In the genomic region with DNA sequence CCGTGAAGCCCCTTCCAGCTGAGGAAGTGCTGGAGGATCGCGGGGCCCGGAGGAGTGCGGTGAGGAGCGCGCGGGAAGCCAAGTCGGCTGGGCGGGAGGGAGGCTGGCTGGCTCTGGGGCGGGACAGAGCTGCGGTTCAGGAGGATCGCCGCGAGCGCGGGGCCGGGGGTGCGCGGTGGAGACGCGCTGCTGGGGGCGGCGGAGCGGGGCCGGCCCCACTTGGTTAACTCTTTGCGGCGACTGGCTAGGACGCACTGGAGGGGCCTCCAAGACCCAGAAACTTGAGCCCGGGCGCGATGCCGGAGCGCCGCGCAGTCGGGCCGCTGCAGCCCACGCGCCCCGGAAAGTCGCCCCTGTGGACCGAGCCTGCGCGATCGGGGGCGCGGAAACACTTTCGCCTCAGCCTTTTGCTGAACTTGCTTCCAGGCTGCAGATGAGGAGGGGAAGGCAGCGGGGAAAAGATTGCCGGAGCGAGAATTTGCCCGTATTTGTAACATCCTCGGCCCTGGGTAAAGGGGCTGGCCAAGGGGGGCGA, we compare ENCODE assay signal across 8 cellular contexts. TPM values are rescaled to one million over a fixed set of nuclear protein-coding genes. Genes with fewer than 3 reads are reported as not detected.
DNase-seq lines count a peak whose midpoint lies in the region; ATAC-seq and TF ChIP-seq lines count a peak whose summit lies in the region.

No MANE protein-coding gene starts in this region.

- no TSS peak for BruUV-seq in PC-9 (replicated peaks; lab: Mats Ljungman, UMichigan)

- intact Hi-C loops in PC-9 (cut with micrococcal nuclease; ENCODE audit: unreplicated experiment): loop anchor here (1.0 to 10.0 kb wide), 5 partner anchors 89 to 594 kb away; a partner anchor contains a TSS
- intact Hi-C loops in colonic mucosa (cut with DNase I): no loop called here
- intact Hi-C loops in left lung (cut with DNase I): no loop called here

- peak overlapping the region; percentile 81 for H3K27ac ChIP-seq in PC-9
- peak overlapping the region; percentile 77 for H3K27ac ChIP-seq in colonic mucosa
- peak overlapping the region; percentile 86 to 97 for H3K27ac ChIP-seq in left lung

- peaks cover 23% of the 10 kb centered on the region for H3F3A ChIP-seq in PC-9 (ENCODE audit: insufficient read depth, low read depth)

- H3K4me3 ChIP-seq in H7 (ENCODE audit: insufficient read depth, low read depth, low read length) (peak overlapping the region; percentile 76), PC-9 (peak overlapping the region; percentile 83), colonic mucosa (peak overlapping the region; percentile 75), left lung (peak overlapping the region; percentile 71 to 89)

- CTCF ChIA-PET in PC-9 (lab: Charles Lee): no interaction called here

- peak; percentile 56 for DNase-seq in DMS53 (lab: John Stamatoyannopoulos, UW)
- DNase-seq in DMS53 treated with DMSO at 0.1 percent for 48 hours (lab: John Stamatoyannopoulos, UW; ENCODE audit: unreplicated experiment): no peak
- peak; percentile 83 for DNase-seq in H7
- peak in 1 of 2 experiments; percentile 31 for DNase-seq in PC-9
- peak; percentile 23 for DNase-seq in colonic mucosa
- peak; percentile 40 to 86 for DNase-seq in left lung
- peak; percentile 40 for DNase-seq in stimulated activated naive CD8-positive, alpha-beta T cell treated with anti-CD3 and anti-CD28 coated beads, Interleukin-15, Interleukin-2, amounts not matched to agents 100 U/mL and 50 U/mL, for 24 hours
- no peak for DNase-seq in NCI-H1436 treated with DMSO at 0.1 percent for 48 hours (lab: John Stamatoyannopoulos, UW)

- H3K9me2 ChIP-seq in PC-9 (ENCODE audit: insufficient read depth): no peaks in the 10 kb centered on the region

- peaks cover 21% of the 10 kb centered on the region for H3K4me1 ChIP-seq in PC-9 (replicated peaks; ENCODE audit: insufficient read depth)
- no peaks in the 10 kb centered on the region for H3K4me1 ChIP-seq in colonic mucosa
- peaks cover 2 to 22% of the 10 kb centered on the region in 2 donors for H3K4me1 ChIP-seq in left lung

- H3K9me3 ChIP-seq in PC-9 (ENCODE audit: insufficient read depth, low read depth) (no peaks in the 10 kb centered on the region), colonic mucosa (no peaks in the 10 kb centered on the region), left lung (no peaks in the 10 kb centered on the region)

- peak overlapping the region; percentile 92 for H2AFZ ChIP-seq in PC-9

- TF ChIP-seq CTCF in PC-9 (conservative IDR thresholded peaks at IDR 0.05): no peak
- TF ChIP-seq CTCF in colonic mucosa (IDR thresholded peaks at IDR 0.05): no peak
- no peak for TF ChIP-seq CTCF in left lung (IDR thresholded peaks at IDR 0.05)

- peak; percentile 45 for ATAC-seq in left lung
- peak; percentile 50 for ATAC-seq in stimulated activated naive CD8-positive, alpha-beta T cell treated with anti-CD3 and anti-CD28 coated beads, Interleukin-15, Interleukin-2, amounts not matched to agents 100 U/mL and 50 U/mL, for 24 hours

- peak overlapping the region; percentile 54 to 57 for H3K9ac ChIP-seq in colonic mucosa (ENCODE audit: low read depth in 2 of 2, low read length in 2 of 2)

- POLR2A ChIA-PET in PC-9 (lab: Charles Lee; ENCODE audit: unreplicated experiment): no interaction called here

- peak overlapping the region; percentile 84 for H3K4me2 ChIP-seq in PC-9

- H3K36me3 ChIP-seq in H7 (replicated peaks; ENCODE audit: control insufficient read depth, insufficient read depth, low read length) (no peaks in the 10 kb centered on the region), PC-9 (ENCODE audit: low read depth) (no peaks in the 10 kb centered on the region), colonic mucosa (no peaks in the 10 kb centered on the region), left lung (no peaks in the 10 kb centered on the region)

- H4K20me1 ChIP-seq in PC-9 (ENCODE audit: insufficient read depth): no peaks in the 10 kb centered on the region

- H3K27me3 ChIP-seq in H7 (ENCODE audit: control insufficient read depth, insufficient read depth, low read length) (peaks cover 6% of the 10 kb centered on the region), PC-9 (ENCODE audit: insufficient read depth, low read depth) (no peaks in the 10 kb centered on the region), colonic mucosa (no peaks in the 10 kb centered on the region), left lung (no peaks in the 10 kb centered on the region)

- H3K79me2 ChIP-seq in PC-9 (ENCODE audit: low read depth): peaks cover 27% of the 10 kb centered on the region

RNA-seq across cellular contexts. Expression of a gene that starts 0.6 kb away (rescaled TPM):
- 2.4 and 4.0 TPM in 2 replicates for total RNA-seq in H7 (2014; rRNA removed; shearing (Covaris generic))
- total RNA-seq in PC-9 (2021): 125 and 132 TPM in 2 replicates
- 10 to 100 TPM; 12.4 to 35.6 TPM for total RNA-seq in colonic mucosa
- 10 to 100 TPM; 87.5 to 96.8 TPM for total RNA-seq in left lung

Comparison
In these comparisons a context has a peak if more than half of its experiments do, and no peak if none do; other contexts are left out.
1. DNase-seq: peak in DMS53 (single experiment), H7 (single experiment), colonic mucosa (single experiment), left lung (2 of 2) and stimulated activated naive CD8-positive, alpha-beta T cell treated with anti-CD3 and anti-CD28 coated beads, Interleukin-15, Interleukin-2, amounts not matched to agents 100 U/mL and 50 U/mL, for 24 hours (single experiment); none in DMS53 treated with DMSO at 0.1 percent for 48 hours (single experiment) and NCI-H1436 treated with DMSO at 0.1 percent for 48 hours (single experiment).
2. Peak in every context shown above with its lines, with median percentiles within 50 percentile points of each other: H3K4me3 ChIP-seq and H3K27ac ChIP-seq.